In genomic region chr17:82050761-82051641, GRCh38 we compare ENCODE assay signal across 8 cellular contexts. TPM values are rescaled to one million over a fixed set of nuclear protein-coding genes. Genes with fewer than 3 reads are reported as not detected.
DNase-seq lines count a peak whose midpoint lies in the region; ATAC-seq, FAIRE-seq and TF ChIP-seq lines count a peak whose summit lies in the region.

No MANE protein-coding gene starts in this region.

- DNase-seq in GM12892 (ENCODE audit: insufficient read length) (peak; percentile 53), NT2/D1 (ENCODE audit: low read depth, low spot score) (no peak), epithelial cell of prostate (ENCODE audit: low read depth, low spot score) (no peak), nephron progenitor cell (no peak), HK-2 (ENCODE audit: unreplicated experiment) (no peak), G401 (ENCODE audit: low spot score) (no peak), Ammon's horn (ENCODE audit: low spot score) (no peak)

- in situ Hi-C loops in G401 (cut with HindIII; ENCODE audit: low sequenced_read_pairs) = no loop called here

- no peak overlapping the region for H3K27ac Mint-ChIP-seq in nephron progenitor cell

- TF ChIP-seq CTCF in nephron progenitor cell (IDR thresholded peaks at IDR 0.05) = no peak

- peaks cover 20% of the 10 kb centered on the region for H3K4me1 Mint-ChIP-seq in nephron progenitor cell

- peak overlapping the region; percentile 97 for H3K4me3 ChIP-seq in NT2/D1 (ENCODE audit: insufficient read length, low read depth)

- no peak for ATAC-seq in GM18858 (IDR thresholded peaks at IDR 0.05; ENCODE audit: unreplicated experiment)

- H3K27me3 ChIP-seq in NT2/D1 (ENCODE audit: insufficient read depth, insufficient read length) = peaks cover 3% of the 10 kb centered on the region

- peak overlapping the region; percentile 96 for H3K9ac ChIP-seq in NT2/D1 (ENCODE audit: insufficient read length, low read depth)

- FAIRE-seq in GM12892 (lab: Jason Lieb, UNC) = peak; percentile 9

- H3K27me3 Mint-ChIP-seq in nephron progenitor cell (ENCODE audit: low read depth, poor library complexity) = no peaks in the 10 kb centered on the region

- peaks cover 73% of the 10 kb centered on the region for H3K36me3 ChIP-seq in NT2/D1 (ENCODE audit: insufficient read depth, insufficient read length, low read length)

- H3K36me3 Mint-ChIP-seq in nephron progenitor cell (ENCODE audit: low read depth) = peaks cover 8% of the 10 kb centered on the region

- peak overlapping the region; percentile 43 for H3K27ac ChIP-seq in epithelial cell of prostate

- H3K9me3 ChIP-seq in NT2/D1 (ENCODE audit: insufficient read depth, low read length) = no peaks in the 10 kb centered on the region

- TF ChIP-seq POLR2A in GM12892 (IDR thresholded peaks at IDR 0.05; ENCODE audit: low read depth, low read length) = no peak

- H3K4me1 ChIP-seq in NT2/D1 (ENCODE audit: insufficient read depth, insufficient read length) = peaks cover 28% of the 10 kb centered on the region

- H3K4me3 Mint-ChIP-seq in nephron progenitor cell = peak overlapping the region; percentile 88

- no peaks in the 10 kb centered on the region for H3K9me3 Mint-ChIP-seq in nephron progenitor cell

RNA-seq across cellular contexts. Expression of gene RFNG, which starts 0.6 kb away (rescaled TPM):
- polyA plus RNA-seq in GM12892 (2012; ENCODE audit: missing spikeins) = 7.1 TPM
- 41.2 and 41.5 TPM in 2 replicates for total RNA-seq in G401 (2014; rRNA removed; shearing (Covaris generic))

RNA-seq across cellular contexts. Expression of gene GPS1, which starts 0.7 kb away (rescaled TPM):
- polyA plus RNA-seq in GM12892 (2012; ENCODE audit: missing spikeins) = 34.6 TPM
- total RNA-seq in G401 (2014; rRNA removed; shearing (Covaris generic)) = 129 and 153 TPM in 2 replicates

RNA-seq across cellular contexts. Expression of gene DCXR, which starts 13.5 kb away (rescaled TPM):
- polyA plus RNA-seq in GM12892 (2012; ENCODE audit: missing spikeins) = 55.0 TPM
- 131 and 135 TPM in 2 replicates for total RNA-seq in G401 (2014; rRNA removed; shearing (Covaris generic))

RNA-seq across cellular contexts. Expression of gene DUS1L, which starts 14.6 kb away (rescaled TPM):
- polyA plus RNA-seq in GM12892 (2012; ENCODE audit: missing spikeins) = 72.0 TPM
- 140 and 144 TPM in 2 replicates for total RNA-seq in G401 (2014; rRNA removed; shearing (Covaris generic))

RNA-seq across cellular contexts. Expression of gene RAC3, which starts 19.5 kb away (rescaled TPM):
- polyA plus RNA-seq in GM12892 (2012; ENCODE audit: missing spikeins) = 2.2 TPM
- total RNA-seq in G401 (2014; rRNA removed; shearing (Covaris generic)) = 176 and 261 TPM in 2 replicates
